13 cellular contexts compared by ENCODE assay signal in the genomic region with DNA sequence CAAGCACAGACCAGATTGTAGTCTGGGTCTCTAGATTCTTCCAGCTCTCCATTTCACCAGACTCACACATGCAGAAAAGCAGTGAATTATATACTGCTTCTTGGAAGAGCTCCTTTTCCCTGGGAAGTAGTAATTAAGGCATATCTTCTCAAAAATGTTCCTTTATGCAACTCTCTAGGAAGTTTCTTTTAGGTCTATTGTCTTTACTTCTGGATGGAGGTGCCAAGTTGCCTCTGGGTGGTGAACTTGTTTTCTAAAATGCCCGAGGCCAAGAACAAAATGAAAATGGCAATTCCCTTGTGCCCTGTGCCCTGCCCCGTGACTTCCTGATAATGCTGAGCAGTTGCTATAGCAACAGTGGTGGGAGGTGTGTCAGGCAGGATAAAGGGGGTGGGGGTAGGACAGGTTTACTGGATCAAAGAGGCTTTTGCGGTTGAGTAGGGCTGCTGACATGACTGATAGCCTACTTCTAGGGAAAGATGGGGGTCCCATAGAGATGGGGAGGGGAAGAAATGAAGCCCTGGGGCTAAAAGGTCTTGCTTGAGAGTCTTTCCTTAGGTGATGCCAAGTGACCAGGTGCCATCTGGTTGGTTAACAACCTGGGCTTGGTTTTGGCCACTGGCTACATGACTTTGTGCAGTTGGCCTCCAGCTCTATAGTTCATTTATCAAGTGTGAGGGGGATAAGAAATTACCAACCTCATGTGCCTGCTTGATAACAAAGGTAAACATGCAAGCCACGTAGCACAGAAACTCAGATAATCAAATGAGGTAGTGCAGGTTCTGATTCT. TPM values are rescaled to one million over a fixed set of nuclear protein-coding genes. Genes with fewer than 3 reads are reported as not detected.
A peak's percentile ranks its signal among the peaks of the same experiment; 100 is the strongest.
DNase-seq lines count a peak whose midpoint lies in the region; ATAC-seq and TF ChIP-seq lines count a peak whose summit lies in the region.
"Had no signal": no experiment of that assay in that cellular context is flagged by ENCODE, and none has a peak within 500 bp of the region (broad histone marks: within the 10 kb centered on the region; RNA-seq: fewer than 3 reads in every experiment).

No MANE protein-coding gene starts in this region.

- TF ChIP-seq CTCF in activated CD8-positive, alpha-beta T cell treated with anti-CD3 and anti-CD28 coated beads for 36 hours (IDR thresholded peaks at IDR 0.05): no peak
- TF ChIP-seq CTCF in ascending aorta (IDR thresholded peaks at IDR 0.05) (no peak), lower lobe of right lung (IDR thresholded peaks at IDR 0.05) (no peak), thoracic aorta (IDR thresholded peaks at IDR 0.05) (no peak)

- H3K4me1 ChIP-seq in ascending aorta (peaks cover 30 to 65% of the 10 kb centered on the region in 2 donors), lower lobe of right lung (peaks cover 9% of the 10 kb centered on the region), thoracic aorta (ENCODE audit: control insufficient read depth in 1 of 2, low read depth in 2 of 2) (peaks cover 31 to 84% of the 10 kb centered on the region in 2 donors)

- H3K36me3 ChIP-seq in ascending aorta: peaks cover 12 to 13% of the 10 kb centered on the region in 2 donors
- H3K36me3 ChIP-seq in lower lobe of right lung: no peaks in the 10 kb centered on the region
- H3K36me3 ChIP-seq in thoracic aorta: peaks cover 11% of the 10 kb centered on the region
- H3K36me3 ChIP-seq: cardiac muscle cell had no signal

- peak overlapping the region; percentile 84 to 91 for H3K27ac ChIP-seq in ascending aorta
- peak overlapping the region; percentile 31 for H3K27ac ChIP-seq in lower lobe of right lung
- peak overlapping the region; percentile 61 to 83 for H3K27ac ChIP-seq in thoracic aorta
- H3K27ac ChIP-seq: cardiac muscle cell had no signal

- no peak for DNase-seq in activated CD8-positive, alpha-beta T cell treated with anti-CD3 and anti-CD28 coated beads, Interleukin-2, amount 10 ng/mL, durations not matched to agents 7 days and 5 days
- no peak for DNase-seq in activated CD8-positive, alpha-beta T cell treated with anti-CD3 and anti-CD28 coated beads for 36 hours
- DNase-seq in ascending aorta (ENCODE audit: low spot score in 2 of 2) (no peak), lower lobe of right lung (no peak), thoracic aorta (ENCODE audit: low spot score) (no peak)
- DNase-seq: activated CD8-positive, alpha-beta memory T cell treated with anti-CD3 and anti-CD28 coated beads for 24 hours; activated naive CD4-positive, alpha-beta T cell; NCI-H2107; stimulated activated CD4-positive, alpha-beta T cell treated with anti-CD3 and anti-CD28 coated beads, Interleukin-12 subunit alpha, Interleukin-12 subunit beta, amount 100 ng/mL, for 4 hours had no signal

- CTCF ChIA-PET in activated CD8-positive, alpha-beta T cell treated with anti-CD3 and anti-CD28 coated beads, Interleukin-2, amount 10 ng/mL, durations not matched to agents 7 days and 5 days (lab: Charles Lee): interaction anchor here (2.1 kb wide), 1 partner anchor 21 kb away, joined by 8 read pairs; no protein-coding TSS in a partner anchor
- CTCF ChIA-PET in activated CD8-positive, alpha-beta T cell treated with anti-CD3 and anti-CD28 coated beads for 36 hours (lab: Charles Lee): interaction anchor here (1.0 to 1.3 kb wide), 3 partner anchors 14 to 126 kb away, joined by 3 to 4 read pairs (median 3); no protein-coding TSS in a partner anchor

- H3K27me3 ChIP-seq in ascending aorta (no peaks in the 10 kb centered on the region), lower lobe of right lung (ENCODE audit: low read depth) (peaks cover 4% of the 10 kb centered on the region), thoracic aorta (replicated peaks; ENCODE audit: insufficient read depth) (no peaks in the 10 kb centered on the region)
- H3K27me3 ChIP-seq: cardiac muscle cell had no signal

- no peak overlapping the region for H3K4me3 Mint-ChIP-seq in activated CD8-positive, alpha-beta T cell treated with anti-CD3 and anti-CD28 coated beads, Interleukin-2, amount 10 ng/mL, durations not matched to agents 7 days and 5 days
- H3K4me3 Mint-ChIP-seq in activated CD8-positive, alpha-beta T cell treated with anti-CD3 and anti-CD28 coated beads for 36 hours: no peak overlapping the region

- no peak for ATAC-seq in activated CD8-positive, alpha-beta T cell treated with anti-CD3 and anti-CD28 coated beads, Interleukin-2, amount 10 ng/mL, durations not matched to agents 7 days and 5 days
- ATAC-seq in activated CD8-positive, alpha-beta T cell treated with anti-CD3 and anti-CD28 coated beads for 36 hours: no peak
- ATAC-seq in lower lobe of right lung (peak in 1 of 2 donors; percentile 20), thoracic aorta (ENCODE audit: insufficient number of reproducible peaks, low FRiP score, low read depth) (no peak), GM18861 (IDR thresholded peaks at IDR 0.05; ENCODE audit: unreplicated experiment) (no peak), HG03196 (IDR thresholded peaks at IDR 0.05; ENCODE audit: unreplicated experiment) (no peak)
- ATAC-seq in activated CD4-positive, CD25-positive, alpha-beta regulatory T cell treated with anti-CD3 and anti-CD28 coated beads, Interleukin-2, amount 50 U/mL, for 24 hours: no peak

- no peaks in the 10 kb centered on the region for H3K9me3 ChIP-seq in ascending aorta
- no peaks in the 10 kb centered on the region for H3K9me3 ChIP-seq in lower lobe of right lung
- H3K9me3 ChIP-seq in thoracic aorta: no peaks in the 10 kb centered on the region

- intact Hi-C loops in activated CD8-positive, alpha-beta T cell treated with anti-CD3 and anti-CD28 coated beads for 36 hours (cut with micrococcal nuclease): no loop called here
- intact Hi-C loops in ascending aorta (cut with DNase I) (no loop called here), lower lobe of right lung (cut with DNase I) (no loop called here)

- no peak overlapping the region for H3K4me3 ChIP-seq in ascending aorta
- H3K4me3 ChIP-seq in lower lobe of right lung: no peak overlapping the region
- H3K4me3 ChIP-seq in thoracic aorta: no peak overlapping the region
- H3K4me3 ChIP-seq: cardiac muscle cell had no signal

- POLR2A ChIA-PET in activated CD8-positive, alpha-beta T cell treated with anti-CD3 and anti-CD28 coated beads, Interleukin-2, amount 10 ng/mL, durations not matched to agents 7 days and 5 days (lab: Charles Lee): no interaction called here
- POLR2A ChIA-PET in activated CD8-positive, alpha-beta T cell treated with anti-CD3 and anti-CD28 coated beads for 36 hours (lab: Charles Lee): no interaction called here

- H3K4me1 Mint-ChIP-seq in activated CD8-positive, alpha-beta T cell treated with anti-CD3 and anti-CD28 coated beads, Interleukin-2, amount 10 ng/mL, durations not matched to agents 7 days and 5 days (ENCODE audit: low read depth): peaks cover 18% of the 10 kb centered on the region
- H3K4me1 Mint-ChIP-seq in activated CD8-positive, alpha-beta T cell treated with anti-CD3 and anti-CD28 coated beads for 36 hours (ENCODE audit: low read depth): peaks cover 7% of the 10 kb centered on the region

- peaks cover 7% of the 10 kb centered on the region for H3K9me3 Mint-ChIP-seq in activated CD8-positive, alpha-beta T cell treated with anti-CD3 and anti-CD28 coated beads, Interleukin-2, amount 10 ng/mL, durations not matched to agents 7 days and 5 days (ENCODE audit: insufficient read depth)
- peaks cover 3% of the 10 kb centered on the region for H3K9me3 Mint-ChIP-seq in activated CD8-positive, alpha-beta T cell treated with anti-CD3 and anti-CD28 coated beads for 36 hours

- H3K36me3 Mint-ChIP-seq in activated CD8-positive, alpha-beta T cell treated with anti-CD3 and anti-CD28 coated beads, Interleukin-2, amount 10 ng/mL, durations not matched to agents 7 days and 5 days (ENCODE audit: low read depth): peaks cover 24% of the 10 kb centered on the region
- peaks cover 33% of the 10 kb centered on the region for H3K36me3 Mint-ChIP-seq in activated CD8-positive, alpha-beta T cell treated with anti-CD3 and anti-CD28 coated beads for 36 hours (ENCODE audit: low read depth)

- no peaks in the 10 kb centered on the region for H3K27me3 Mint-ChIP-seq in activated CD8-positive, alpha-beta T cell treated with anti-CD3 and anti-CD28 coated beads, Interleukin-2, amount 10 ng/mL, durations not matched to agents 7 days and 5 days (ENCODE audit: low read depth)
- H3K27me3 Mint-ChIP-seq in activated CD8-positive, alpha-beta T cell treated with anti-CD3 and anti-CD28 coated beads for 36 hours: peaks cover 2% of the 10 kb centered on the region

- H3K27ac Mint-ChIP-seq in activated CD8-positive, alpha-beta T cell treated with anti-CD3 and anti-CD28 coated beads, Interleukin-2, amount 10 ng/mL, durations not matched to agents 7 days and 5 days: peak overlapping the region; percentile 68
- H3K27ac Mint-ChIP-seq in activated CD8-positive, alpha-beta T cell treated with anti-CD3 and anti-CD28 coated beads for 36 hours: no peak overlapping the region

RNA-seq across cellular contexts. Expression of gene IGFBP2, which starts 11.8 kb away (rescaled TPM):
- 10 to 100 TPM; 74.7 to 75.5 TPM for total RNA-seq in activated CD8-positive, alpha-beta T cell treated with anti-CD3 and anti-CD28 coated beads, Interleukin-2, amount 10 ng/mL, durations not matched to agents 7 days and 5 days
- 100 to 1,000 TPM; 123 to 124 TPM for total RNA-seq in activated CD8-positive, alpha-beta T cell treated with anti-CD3 and anti-CD28 coated beads for 36 hours
- total RNA-seq in ascending aorta: 1,691 TPM
- total RNA-seq in lower lobe of right lung: 37.7 TPM
- total RNA-seq in thoracic aorta: 1,000 to 10,000 TPM in 1 of 2 donors, 100 to 1,000 TPM in 1; 608 to 2,156 TPM

RNA-seq across cellular contexts. Expression of gene IGFBP5, which starts 50.3 kb away (rescaled TPM):
- under 1 TPM; 0.08 to 0.18 TPM for total RNA-seq in activated CD8-positive, alpha-beta T cell treated with anti-CD3 and anti-CD28 coated beads, Interleukin-2, amount 10 ng/mL, durations not matched to agents 7 days and 5 days
- total RNA-seq in activated CD8-positive, alpha-beta T cell treated with anti-CD3 and anti-CD28 coated beads for 36 hours: not detected
- total RNA-seq in ascending aorta: 1,280 TPM
- 145 TPM for total RNA-seq in lower lobe of right lung
- 1,000 to 10,000 TPM in 1 of 2 donors, 100 to 1,000 TPM in 1; 482 to 2,105 TPM for total RNA-seq in thoracic aorta

Comparison
In these comparisons a context has a peak if more than half of its experiments do, and no peak if none do; other contexts are left out.
1. H3K27ac ChIP-seq: peak in every context shown above with its lines; median percentile 88 in ascending aorta; 72 in thoracic aorta; 31 in lower lobe of right lung.
2. RNA of gene IGFBP2, which starts 11.8 kb away (total RNA-seq): 608 to 2,156 TPM in thoracic aorta and 1,691 TPM in ascending aorta (single experiment); 123 to 124 TPM in activated CD8-positive, alpha-beta T cell treated with anti-CD3 and anti-CD28 coated beads for 36 hours, 74.7 to 75.5 TPM in activated CD8-positive, alpha-beta T cell treated with anti-CD3 and anti-CD28 coated beads, Interleukin-2, amount 10 ng/mL, durations not matched to agents 7 days and 5 days and 37.7 TPM in lower lobe of right lung (single experiment); every median in the first group is over 4 times any median in the second.
3. RNA of gene IGFBP5, which starts 50.3 kb away (total RNA-seq): 482 to 2,105 TPM in thoracic aorta, 1,280 TPM in ascending aorta (single experiment) and 145 TPM in lower lobe of right lung (single experiment); 0.08 to 0.18 TPM in activated CD8-positive, alpha-beta T cell treated with anti-CD3 and anti-CD28 coated beads, Interleukin-2, amount 10 ng/mL, durations not matched to agents 7 days and 5 days and not detected in activated CD8-positive, alpha-beta T cell treated with anti-CD3 and anti-CD28 coated beads for 36 hours; every median in the first group is over 100 times any median in the second.